17 cellular contexts compared by ENCODE assay signal in the genomic region with DNA sequence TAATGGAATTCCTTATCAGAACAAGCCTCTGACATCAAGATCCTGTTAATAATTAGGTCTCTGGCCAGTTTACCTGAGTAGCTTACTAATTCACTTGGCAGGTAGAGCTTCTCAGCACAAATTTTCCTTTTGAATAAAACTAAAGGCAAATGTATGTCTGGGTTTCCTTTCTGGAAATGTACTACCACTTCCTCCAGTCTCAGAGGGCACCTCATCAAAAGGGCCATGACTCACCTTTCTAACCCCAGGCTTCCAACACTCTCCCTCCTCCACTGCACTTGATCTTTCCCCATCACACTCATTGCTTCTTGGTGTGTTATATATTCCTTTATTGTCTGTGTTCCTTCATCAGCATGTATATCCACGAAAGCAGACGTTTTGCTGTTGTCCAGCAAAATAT.
DNase-seq lines count a peak whose midpoint lies in the region; ATAC-seq and TF ChIP-seq lines count a peak whose summit lies in the region.
"Had no signal": no experiment of that assay in that cellular context is flagged by ENCODE, and none has a peak within 500 bp of the region (broad histone marks: within the 10 kb centered on the region; RNA-seq: fewer than 3 reads in every experiment).

No MANE protein-coding gene starts in this region.

- DNase-seq in A172 (ENCODE audit: low spot score) (peak; percentile 10), Daoy (ENCODE audit: low read depth) (peak; percentile 57), RWPE1 (ENCODE audit: low spot score) (peak; percentile 23), fibroblast of mammary gland (ENCODE audit: low read depth) (peak; percentile 43), H4 (ENCODE audit: low spot score) (no peak), right atrium auricular region (ENCODE audit: low spot score) (no peak), SKM-1 (lab: John Stamatoyannopoulos, UW; ENCODE audit: unreplicated experiment) (no peak)
- DNase-seq: activated naive CD4-positive, alpha-beta T cell treated with anti-CD3 and anti-CD28 coated beads, Interleukin-2, amount 10 ng/mL, durations not matched to agents 7 days and 5 days; endodermal cell; NCI-H187; NCI-H510A; OCI-M1; psoas muscle had no signal

- H3K9me3 ChIP-seq in right atrium auricular region = no peaks in the 10 kb centered on the region
- H3K9me3 ChIP-seq: psoas muscle had no signal

- no peak for ATAC-seq in HG02973 (IDR thresholded peaks at IDR 0.05; ENCODE audit: unreplicated experiment)
- ATAC-seq: natural killer cell treated with Interleukin-12 subunit alpha and Interleukin-12 subunit beta and Interleukin-15 and Interleukin-18, amount 100 ng/mL, for 72 hours; psoas muscle had no signal

- H3K4me3 ChIP-seq in fibroblast of mammary gland (ENCODE audit: control insufficient read depth, low read depth, low read length) (no peak overlapping the region), right atrium auricular region (no peak overlapping the region)
- H3K4me3 ChIP-seq: cardiac muscle cell, psoas muscle had no signal

- no peaks in the 10 kb centered on the region for H3K36me3 ChIP-seq in right atrium auricular region
- H3K36me3 ChIP-seq: cardiac muscle cell had no signal

- no peaks in the 10 kb centered on the region for H3K27me3 ChIP-seq in right atrium auricular region
- H3K27me3 ChIP-seq: cardiac muscle cell had no signal

- CTCF ChIA-PET in RWPE1 (lab: Yijun Ruan, JAX) = interaction anchor here (1.1 to 1.2 kb wide), 2 partner anchors 14 to 91 kb away, joined by 3 read pairs; a partner anchor contains a TSS

- POLR2A ChIA-PET in RWPE1 (lab: Yijun Ruan, JAX; ENCODE audit: low non-redundant PET) = no interaction called here

- TF ChIP-seq CTCF in RWPE1 (conservative IDR thresholded peaks at IDR 0.05; ENCODE audit: low read depth) (no peak), fibroblast of mammary gland (conservative IDR thresholded peaks at IDR 0.05; ENCODE audit: control insufficient read depth, insufficient read depth, low read depth, low read length) (no peak), right atrium auricular region (IDR thresholded peaks at IDR 0.05) (no peak)

- peaks cover 0 to 26% of the 10 kb centered on the region in 2 donors for H3K4me1 ChIP-seq in right atrium auricular region
- H3K4me1 ChIP-seq: psoas muscle had no signal

- H3K27ac ChIP-seq in RWPE1 = no peak overlapping the region
- H3K27ac ChIP-seq in right atrium auricular region = no peak overlapping the region
- H3K27ac ChIP-seq: cardiac muscle cell, psoas muscle, VCaP had no signal

Comparison
In these comparisons a context has a peak if more than half of its experiments do, and no peak if none do; other contexts are left out.
1. DNase-seq: peak in A172 (single experiment), Daoy (single experiment), RWPE1 (single experiment) and fibroblast of mammary gland (single experiment); none in H4 (single experiment), right atrium auricular region (single experiment) and SKM-1 (single experiment).